In the genomic region with DNA sequence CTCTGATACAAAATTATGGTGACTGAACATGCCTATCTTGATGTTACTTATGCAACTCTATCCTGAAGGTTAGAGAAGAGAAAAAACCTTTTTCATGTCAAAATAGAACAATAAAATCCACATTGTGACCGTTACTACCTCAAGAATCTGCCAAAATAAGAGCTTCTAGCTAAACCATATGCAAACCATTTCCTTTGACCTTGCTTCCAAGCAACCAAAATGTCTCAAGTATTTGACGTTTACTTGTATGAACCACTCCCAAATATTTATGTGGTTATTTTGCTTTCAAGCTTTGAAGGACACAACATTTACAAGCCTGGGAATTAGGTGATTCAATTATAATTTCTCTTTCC, we compare ENCODE assay signal across 12 cellular contexts. TPM values are rescaled to one million over a fixed set of nuclear protein-coding genes. Genes with fewer than 3 reads are reported as not detected.
A peak's percentile ranks its signal among the peaks of the same experiment; 100 is the strongest.
DNase-seq lines count a peak whose midpoint lies in the region; ATAC-seq and TF ChIP-seq lines count a peak whose summit lies in the region.
"Had no signal": no experiment of that assay in that cellular context is flagged by ENCODE, and none has a peak within 500 bp of the region (broad histone marks: within the 10 kb centered on the region; RNA-seq: fewer than 3 reads in every experiment).

No MANE protein-coding gene starts in this region.

- no peak overlapping the region for H2AFZ ChIP-seq in mesenchymal stem cell (ENCODE audit: low read depth, low read length)

- peaks cover 58% of the 10 kb centered on the region for H3K4me1 Mint-ChIP-seq in memory B cell

- H3K4me3 ChIP-seq in HUES6 (ENCODE audit: low read depth, low read length) = peak overlapping the region; percentile 34; the same call in 1 of the 2 replicates
- H3K4me3 ChIP-seq in mesenchymal stem cell (ENCODE audit: insufficient read depth in 1 of 2, low read depth in 1 of 2, low read length in 2 of 2) = no peak overlapping the region
- no peak overlapping the region for H3K4me3 ChIP-seq in right atrium auricular region
- H3K4me3 ChIP-seq: psoas muscle, SK-N-MC had no signal

- H3K27me3 ChIP-seq in HUES6 (ENCODE audit: control insufficient read depth, insufficient read depth, low read length) (no peaks in the 10 kb centered on the region), mesenchymal stem cell (ENCODE audit: control insufficient read depth in 1 of 2, insufficient read depth in 1 of 2, low read length in 2 of 2) (no peaks in the 10 kb centered on the region), right atrium auricular region (no peaks in the 10 kb centered on the region)

- no peak overlapping the region for H3K23ac ChIP-seq in mesenchymal stem cell (ENCODE audit: low read length in 2 of 2)

- H3K4me2 ChIP-seq in mesenchymal stem cell (ENCODE audit: low read length, poor library complexity, severe bottlenecking) = no peak overlapping the region

- no peak overlapping the region for H3K18ac ChIP-seq in mesenchymal stem cell (ENCODE audit: low read depth in 1 of 2, low read length in 2 of 2)

- H3K9me3 Mint-ChIP-seq in memory B cell = no peaks in the 10 kb centered on the region

- TF ChIP-seq CTCF in right atrium auricular region (IDR thresholded peaks at IDR 0.05) = no peak

- peak overlapping the region; percentile 94 for H3K27ac Mint-ChIP-seq in memory B cell

- peak overlapping the region; percentile 59; the same call in 1 of the 2 replicates for H3K27ac ChIP-seq in HUES6 (ENCODE audit: low read depth, low read length)
- H3K27ac ChIP-seq in mesenchymal stem cell (ENCODE audit: low read length, poor library complexity, severe bottlenecking) = no peak overlapping the region
- no peak overlapping the region for H3K27ac ChIP-seq in right atrium auricular region
- H3K27ac ChIP-seq: psoas muscle had no signal

- no peak overlapping the region for H4K8ac ChIP-seq in mesenchymal stem cell (ENCODE audit: low read length)

- no peak overlapping the region for H2BK120ac ChIP-seq in mesenchymal stem cell (ENCODE audit: low read depth, low read length)

- no peak overlapping the region for H2AK5ac ChIP-seq in mesenchymal stem cell (ENCODE audit: low read length, severe bottlenecking)

- H2BK15ac ChIP-seq in mesenchymal stem cell (ENCODE audit: low read depth, poor library complexity, severe bottlenecking) = no peak overlapping the region

- H3K4me1 ChIP-seq in HUES6 (ENCODE audit: control insufficient read depth, insufficient read depth, low read length) (peaks cover 65% of the 10 kb centered on the region), mesenchymal stem cell (ENCODE audit: control insufficient read depth, insufficient read depth, low read depth, low read length) (peaks cover 1% of the 10 kb centered on the region), right atrium auricular region (peaks cover 0 to 57% of the 10 kb centered on the region in 2 donors)

- peak overlapping the region; percentile 92 for H3K4me3 Mint-ChIP-seq in memory B cell
- H3K4me3 Mint-ChIP-seq: activated T-helper 1 cell treated with anti-CD3 and anti-CD28 coated beads, Interleukin-12 subunit alpha, Interleukin-12 subunit beta, Interleukin-2, Interleukin-4 antibody, amounts not matched to agents 30 ng/mL and 10 ng/mL and 1 ng/mL, durations not matched to agents 14 hours and 24 hours and 36 hours had no signal

- no peak overlapping the region for H2BK5ac ChIP-seq in mesenchymal stem cell (ENCODE audit: low read depth, low read length, poor library complexity, severe bottlenecking)

- no peak overlapping the region for H3K4ac ChIP-seq in mesenchymal stem cell (ENCODE audit: low read depth in 1 of 2, low read length in 2 of 2)

- no peak overlapping the region for H2BK12ac ChIP-seq in mesenchymal stem cell (ENCODE audit: low read length in 2 of 2)

- H3K36me3 ChIP-seq in HUES6 (ENCODE audit: control insufficient read depth, insufficient read depth, low read length) (no peaks in the 10 kb centered on the region), mesenchymal stem cell (ENCODE audit: control insufficient read depth in 1 of 2, insufficient read depth in 2 of 2, low read depth in 1 of 2, low read length in 2 of 2) (no peaks in the 10 kb centered on the region), right atrium auricular region (no peaks in the 10 kb centered on the region)

- H3K9ac ChIP-seq in HUES6 (ENCODE audit: low read length) (no peak overlapping the region), mesenchymal stem cell (ENCODE audit: low read length) (no peak overlapping the region)

- peak; percentile 44 for ATAC-seq in GM18858 (IDR thresholded peaks at IDR 0.05; ENCODE audit: unreplicated experiment)
- peak; percentile 58 for ATAC-seq in GM21723 (IDR thresholded peaks at IDR 0.05; ENCODE audit: unreplicated experiment)
- peak; percentile 67 for ATAC-seq in memory B cell (ENCODE audit: low read depth)
- ATAC-seq: psoas muscle had no signal

- no peaks in the 10 kb centered on the region for H3K27me3 Mint-ChIP-seq in memory B cell

- H3K36me3 Mint-ChIP-seq in memory B cell = no peaks in the 10 kb centered on the region

- no peak overlapping the region for H3K14ac ChIP-seq in mesenchymal stem cell (ENCODE audit: low read length in 2 of 2)

- DNase-seq in memory B cell (ENCODE audit: low spot score in 2 of 2) (no peak), mesenchymal stem cell (no peak), HuH-7.5 (ENCODE audit: low spot score) (no peak), right atrium auricular region (ENCODE audit: low spot score) (no peak)
- no peak for DNase-seq in activated effector memory CD4-positive, alpha-beta T cell treated with Interleukin-2 at 50 U/mL for 16 hours
- DNase-seq: kidney glomerular epithelial cell, psoas muscle had no signal

- 76% methylated on average over 2 of the region's 2 CpGs for WGBS in mesenchymal stem cell

- H3K9me3 ChIP-seq in HUES6 (ENCODE audit: control insufficient read depth, insufficient read depth, low read depth, low read length) (no peaks in the 10 kb centered on the region; the same call in 1 of the 2 replicates), mesenchymal stem cell (ENCODE audit: control insufficient read depth, low read length) (no peaks in the 10 kb centered on the region), right atrium auricular region (no peaks in the 10 kb centered on the region)
- H3K9me3 ChIP-seq: psoas muscle had no signal

- H3K79me1 ChIP-seq in mesenchymal stem cell (replicated peaks; ENCODE audit: low read length, poor library complexity, severe bottlenecking) = peaks cover 23% of the 10 kb centered on the region

- no peak overlapping the region for H4K91ac ChIP-seq in mesenchymal stem cell (ENCODE audit: low read length)

RNA-seq across cellular contexts. Expression of a gene that starts 13.9 kb away (rescaled TPM):
- 1.2 TPM for polyA plus RNA-seq in mesenchymal stem cell (2013, experiment 1 of 2)
- polyA plus RNA-seq in mesenchymal stem cell (2013, experiment 2 of 2) = 1.1 TPM
- 10 to 100 TPM; 17.3 to 32.7 TPM for total RNA-seq in right atrium auricular region
